ENCODE assay signal across 18 cellular contexts in genomic region chr3:28268989-28269388, GRCh38. TPM values are rescaled to one million over a fixed set of nuclear protein-coding genes. Genes with fewer than 3 reads are reported as not detected.
DNase-seq lines count a peak whose midpoint lies in the region; ATAC-seq, FAIRE-seq and TF ChIP-seq lines count a peak whose summit lies in the region.
"Had no signal": no experiment of that assay in that cellular context is flagged by ENCODE, and none has a peak within 500 bp of the region (broad histone marks: within the 10 kb centered on the region; RNA-seq: fewer than 3 reads in every experiment).

No MANE protein-coding gene starts in this region.

- H3K36me3 ChIP-seq in OCI-LY7 (ENCODE audit: insufficient read depth, low read length) (peaks cover 29% of the 10 kb centered on the region), endothelial cell of umbilical vein (ENCODE audit: control insufficient read depth in 2 of 2, extremely low read depth in 1 of 2, insufficient read depth in 2 of 2, low read length in 2 of 2) (no peaks in the 10 kb centered on the region), aorta (ENCODE audit: control insufficient read depth in 1 of 2, insufficient read depth in 2 of 2, low read length in 1 of 2) (peaks cover 0 to 4% of the 10 kb centered on the region in 2 donors)

- no peak for ATAC-seq in HG02938 (IDR thresholded peaks at IDR 0.05; ENCODE audit: unreplicated experiment)
- ATAC-seq in aorta (ENCODE audit: low FRiP score) = no peak
- ATAC-seq: stimulated activated naive B cell treated with anti-CD40 and anti-IgM and Interleukin-4, amounts not matched to agents 10 μg/mL and 1 μg/mL and 100 μg/mL, for 72 hours had no signal

- H2AFZ ChIP-seq in OCI-LY7 (ENCODE audit: low read length) = no peak overlapping the region
- H2AFZ ChIP-seq in endothelial cell of umbilical vein (ENCODE audit: low read depth, low read length) = no peak overlapping the region

- H3K9ac ChIP-seq in endothelial cell of umbilical vein (replicated peaks; ENCODE audit: extremely low read depth, insufficient read depth, low read length) = no peak overlapping the region
- H3K9ac ChIP-seq: BLaER1 had no signal

- no peak for TF ChIP-seq POLR2A in endothelial cell of umbilical vein (IDR thresholded peaks at IDR 0.05; ENCODE audit: low read depth, low read length)

- no peaks in the 10 kb centered on the region for H3K9me1 ChIP-seq in endothelial cell of umbilical vein (replicated peaks; ENCODE audit: control insufficient read depth, extremely low read depth, insufficient read depth, low read length)

- peaks cover 7% of the 10 kb centered on the region for H3K9me3 ChIP-seq in AG04450 (ENCODE audit: control insufficient read depth, insufficient read depth, low read length)
- H3K9me3 ChIP-seq in OCI-LY7 (ENCODE audit: low read length) = 0 out of 2 replicates have a peak, but pooled peaks cover 12% of the 10 kb centered on the region
- H3K9me3 ChIP-seq in endothelial cell of umbilical vein (replicated peaks; ENCODE audit: control insufficient read depth, insufficient read depth, low read length) = no peaks in the 10 kb centered on the region
- no peaks in the 10 kb centered on the region for H3K9me3 ChIP-seq in aorta (ENCODE audit: control insufficient read depth, low read length)

- H3K4me3 ChIP-seq in AG04450 (ENCODE audit: low read depth, low read length) (no peak overlapping the region), OCI-LY7 (ENCODE audit: low read depth, low read length, poor library complexity, severe bottlenecking) (no peak overlapping the region), endothelial cell of umbilical vein (replicated peaks in 1 of 3; ENCODE audit: insufficient read depth in 1 of 3, low read depth in 1 of 3, low read length in 3 of 3) (no peak overlapping the region), aorta (ENCODE audit: low read length in 2 of 2) (no peak overlapping the region)
- H3K4me3 ChIP-seq: BLaER1, sigmoid colon had no signal

- WGBS in aorta, 2 donors = 76 to 82% methylated on average over 1 of the region's 1 CpG

- H3K9me2 ChIP-seq in OCI-LY7 (ENCODE audit: insufficient read depth, low read length) = no peaks in the 10 kb centered on the region

- H3K4me2 ChIP-seq in OCI-LY7 (ENCODE audit: low read length) = no peak overlapping the region
- H3K4me2 ChIP-seq in endothelial cell of umbilical vein (ENCODE audit: insufficient read depth, low read length) = no peak overlapping the region
- H3K4me2 ChIP-seq: BLaER1 had no signal

- no peaks in the 10 kb centered on the region for H3K27me3 ChIP-seq in AG04450 (ENCODE audit: control insufficient read depth, insufficient read depth, low read length)
- H3K27me3 ChIP-seq in endothelial cell of umbilical vein (ENCODE audit: control insufficient read depth in 2 of 2, insufficient read depth in 2 of 2, low read length in 2 of 2) = no peaks in the 10 kb centered on the region
- no peaks in the 10 kb centered on the region for H3K27me3 ChIP-seq in aorta (ENCODE audit: control insufficient read depth in 1 of 2, insufficient read depth in 2 of 2, low read length in 1 of 2)
- H3K27me3 ChIP-seq: BLaER1, sigmoid colon had no signal

- CTCF ChIA-PET in AG04450 (lab: Charles Lee) (interaction anchor here (1.3 kb wide), 1 partner anchor 557 kb away, joined by 6 read pairs; no protein-coding TSS in a partner anchor), OCI-LY7 (lab: Charles Lee; ENCODE audit: unreplicated experiment) (no interaction called here), endothelial cell of umbilical vein (lab: Charles Lee) (interaction anchor here (0.5 to 1.5 kb wide), 2 partner anchors 11 to 15 kb away, joined by 3 read pairs; no protein-coding TSS in a partner anchor)

- intact Hi-C loops in OCI-LY7 (cut with micrococcal nuclease; ENCODE audit: unreplicated experiment) (no loop called here), endothelial cell of umbilical vein (cut with micrococcal nuclease) (no loop called here), aorta (cut with DNase I) (no loop called here)

- H4K20me1 ChIP-seq in OCI-LY7 (ENCODE audit: insufficient read depth, low read length) = no peaks in the 10 kb centered on the region
- no peaks in the 10 kb centered on the region for H4K20me1 ChIP-seq in endothelial cell of umbilical vein (replicated peaks; ENCODE audit: control insufficient read depth, extremely low read depth, insufficient read depth, low read length)
- H4K20me1 ChIP-seq: BLaER1 had no signal

- dilution Hi-C loops in endothelial cell of umbilical vein (cut with MboI; ENCODE audit: extremely low pct_ligation_motif_present, low sequenced_read_pairs) = no loop called here

- no peak overlapping the region for H3K27ac ChIP-seq in AG04450 (ENCODE audit: low read depth, low read length)
- H3K27ac ChIP-seq in OCI-LY7 (ENCODE audit: low read depth, low read length, poor library complexity, severe bottlenecking) = no peak overlapping the region
- H3K27ac ChIP-seq in endothelial cell of umbilical vein (ENCODE audit: insufficient read depth, low read depth, low read length) = no peak overlapping the region
- H3K27ac ChIP-seq in aorta (ENCODE audit: low read depth in 1 of 2, low read length in 2 of 2) = no peak overlapping the region
- H3K27ac ChIP-seq: BLaER1, sigmoid colon had no signal

- H3K79me2 ChIP-seq in OCI-LY7 (ENCODE audit: insufficient read depth, low read depth, low read length) (no peaks in the 10 kb centered on the region), endothelial cell of umbilical vein (ENCODE audit: control insufficient read depth, insufficient read depth, low read length) (no peaks in the 10 kb centered on the region)

- DNase-seq in AG04450 (ENCODE audit: low read depth, low spot score) (no peak), OCI-LY7 (ENCODE audit: low spot score) (peak; percentile 18), endothelial cell of umbilical vein (ENCODE audit: low read depth, low spot score) (no peak), DMS53 (lab: John Stamatoyannopoulos, UW) (no peak), inferior parietal cortex (ENCODE audit: extremely low spot score) (no peak), aorta (no peak)
- DNase-seq: activated gamma-delta T cell; hippocampal formation; naive thymus-derived CD8-positive, alpha-beta T cell; NCI-H1105 treated with DMSO at 0.1 percent for 48 hours; Right ventricle myocardium superior; sigmoid colon; stimulated activated naive B cell treated with anti-CD40 and anti-IgM and Interleukin-4, amounts not matched to agents 10 μg/mL and 1 μg/mL and 100 μg/mL, for 72 hours had no signal

- POLR2A ChIA-PET in AG04450 (lab: Yijun Ruan, JAX) (no interaction called here), OCI-LY7 (lab: Charles Lee) (interaction anchor here (1.0 kb wide), 1 partner anchor 15 kb away, joined by 4 read pairs; no protein-coding TSS in a partner anchor), endothelial cell of umbilical vein (lab: Charles Lee) (no interaction called here)

- TF ChIP-seq CTCF in AG04450 (IDR thresholded peaks at IDR 0.05; ENCODE audit: low read depth, low read length) = peak; percentile 39; the same call in 1 of the 2 replicates
- TF ChIP-seq CTCF in GM12874 (IDR thresholded peaks at IDR 0.05; ENCODE audit: insufficient read depth, low read depth, low read length) = peak; percentile 23; the same call in 1 of the 2 replicates
- peak; percentile 79 for TF ChIP-seq CTCF in OCI-LY7 (conservative IDR thresholded peaks at IDR 0.05; ENCODE audit: low read length)
- TF ChIP-seq CTCF in endothelial cell of umbilical vein (IDR thresholded peaks at IDR 0.05; ENCODE audit: extremely low read depth in 1 of 2, insufficient read depth in 1 of 2, low read depth in 1 of 2, low read length in 2 of 2) = peak; percentile 7 to 13

- H3K4me1 ChIP-seq in OCI-LY7 (ENCODE audit: insufficient read depth, low read length, poor library complexity, severe bottlenecking) (no peaks in the 10 kb centered on the region), endothelial cell of umbilical vein (ENCODE audit: control insufficient read depth, extremely low read depth, insufficient read depth, low read length) (no peaks in the 10 kb centered on the region), aorta (ENCODE audit: control insufficient read depth in 1 of 2, insufficient read depth in 2 of 2, low read length in 2 of 2) (no peaks in the 10 kb centered on the region)
- H3K4me1 ChIP-seq: BLaER1, sigmoid colon had no signal

- BruUV-seq in OCI-LY7 (replicated peaks; lab: Mats Ljungman, UMichigan) = no TSS peak
- BruUV-seq in endothelial cell of umbilical vein (replicated peaks; lab: Mats Ljungman, UMichigan) = no TSS peak

- FAIRE-seq in endothelial cell of umbilical vein (lab: Jason Lieb, UNC) = no peak
- FAIRE-seq: endometrium, H54 had no signal

TF ChIP-seq in endothelial cell of umbilical vein, 7 proteins besides CTCF, POLR2A, EP300 and RAD21:
- TF ChIP-seq JUN (IDR thresholded peaks at IDR 0.05; ENCODE audit: borderline replicate concordance, insufficient read depth, insufficient read length, low read depth) (no peak), GATA2 (IDR thresholded peaks at IDR 0.05; ENCODE audit: insufficient read depth, insufficient read length, low read depth, low read length) (no peak), FOS (IDR thresholded peaks at IDR 0.05; ENCODE audit: borderline replicate concordance, insufficient read depth, low read length) (no peak), MAX (IDR thresholded peaks at IDR 0.05; ENCODE audit: insufficient read depth, insufficient read length) (no peak), EZH2 (IDR thresholded peaks at IDR 0.05; ENCODE audit: borderline replicate concordance, low read depth, low read length, severe bottlenecking) (no peak), POLR2AphosphoS5 (IDR thresholded peaks at IDR 0.05; ENCODE audit: insufficient read depth, low read depth, low read length) (no peak), MYC (IDR thresholded peaks at IDR 0.05; ENCODE audit: low read depth, low read length) (no peak)

RNA-seq across cellular contexts. Expression of gene CMC1, which starts 27.6 kb away (rescaled TPM):
- 21.7 and 30.3 TPM in 2 replicates for polyA plus RNA-seq in AG04450 (2011; rRNA removed)
- 2.8 and 3.6 TPM in 2 replicates for polyA minus RNA-seq in AG04450 (2011; rRNA and poly(A)+ RNA removed)
- 3.4 and 12.1 TPM in 2 replicates for total RNA-seq in OCI-LY7 (2014; rRNA removed; shearing (Covaris generic))
- 26.9 and 32.5 TPM in 2 replicates for total RNA-seq in OCI-LY7 (2022)
- 15.3 and 18.6 TPM in 2 replicates for total RNA-seq in endothelial cell of umbilical vein
- 9.0 and 13.1 TPM in 2 replicates for polyA plus RNA-seq in endothelial cell of umbilical vein
- polyA plus RNA-seq in endothelial cell of umbilical vein (2011; cell fraction: cytosol; rRNA removed) = 16.2 and 17.5 TPM in 2 replicates
- polyA plus RNA-seq in endothelial cell of umbilical vein (2011; cell fraction: nucleus; rRNA removed) = 12.5 and 15.5 TPM in 2 replicates
- polyA plus RNA-seq in endothelial cell of umbilical vein (2012) = 26.7 and 29.4 TPM in 2 replicates
- 3.0 and 3.4 TPM in 2 replicates for polyA minus RNA-seq in endothelial cell of umbilical vein
- 12.1 TPM for polyA minus RNA-seq in endothelial cell of umbilical vein (2011; cell fraction: cytosol; rRNA and poly(A)+ RNA removed)
- polyA minus RNA-seq in endothelial cell of umbilical vein (2011; cell fraction: nucleus; rRNA and poly(A)+ RNA removed) = 14.3 and 15.1 TPM in 2 replicates
- total RNA-seq in aorta = 10 to 100 TPM; 16.0 to 16.4 TPM
- polyA plus RNA-seq in aorta = 10 to 100 TPM; 23.7 to 69.9 TPM

Comparison
In these comparisons a context has a peak if more than half of its experiments do, and no peak if none do; other contexts are left out.
1. CTCF ChIP-seq: peak in every context shown above with its lines; median percentile 79 in OCI-LY7; 39 in AG04450; 23 in GM12874; 10 in endothelial cell of umbilical vein.